ENCODE assay signal across 8 cellular contexts in the genomic region with DNA sequence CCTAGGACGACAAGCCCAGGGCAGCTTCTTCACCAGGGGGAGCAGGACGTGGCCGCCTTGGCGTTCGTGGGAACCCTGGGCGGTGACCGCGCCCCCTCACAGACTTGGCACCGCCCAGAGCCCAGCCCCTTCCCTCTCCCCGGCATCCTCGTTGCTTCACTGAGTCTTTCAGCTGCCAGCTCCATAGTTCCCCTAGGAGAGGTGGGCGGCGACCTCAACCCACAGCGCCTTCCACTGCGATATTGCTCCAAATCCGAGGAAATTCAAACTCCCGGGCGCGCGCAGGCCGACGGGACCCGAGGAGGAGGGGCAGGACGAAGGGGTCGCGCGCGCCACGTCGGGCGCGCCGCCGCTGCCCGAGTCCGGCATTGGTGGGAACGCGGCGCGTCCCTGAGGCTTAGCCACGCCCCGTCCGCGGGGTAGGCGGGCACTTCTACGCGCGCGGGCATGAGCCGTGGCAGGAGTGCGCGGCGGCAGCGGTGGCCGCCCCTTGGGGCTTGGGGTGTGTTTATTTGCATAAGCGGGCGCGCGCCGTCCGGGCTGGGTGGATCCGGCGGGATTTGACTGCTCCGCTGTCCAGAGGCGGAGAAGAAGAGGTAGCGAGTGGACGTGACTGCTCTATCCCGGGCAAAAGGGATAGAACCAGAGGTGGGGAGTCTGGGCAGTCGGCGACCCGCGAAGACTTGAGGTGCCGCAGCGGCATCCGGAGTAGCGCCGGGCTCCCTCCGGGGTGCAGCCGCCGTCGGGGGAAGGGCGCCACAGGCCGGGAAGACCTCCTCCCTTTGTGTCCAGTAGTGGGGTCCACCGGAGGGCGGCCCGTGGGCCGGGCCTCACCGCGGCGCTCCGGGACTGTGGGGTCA. TPM values are rescaled to one million over a fixed set of nuclear protein-coding genes. Genes with fewer than 3 reads are reported as not detected.
DNase-seq lines count a peak whose midpoint lies in the region; ATAC-seq, FAIRE-seq and TF ChIP-seq lines count a peak whose summit lies in the region.

A gene with protein sequence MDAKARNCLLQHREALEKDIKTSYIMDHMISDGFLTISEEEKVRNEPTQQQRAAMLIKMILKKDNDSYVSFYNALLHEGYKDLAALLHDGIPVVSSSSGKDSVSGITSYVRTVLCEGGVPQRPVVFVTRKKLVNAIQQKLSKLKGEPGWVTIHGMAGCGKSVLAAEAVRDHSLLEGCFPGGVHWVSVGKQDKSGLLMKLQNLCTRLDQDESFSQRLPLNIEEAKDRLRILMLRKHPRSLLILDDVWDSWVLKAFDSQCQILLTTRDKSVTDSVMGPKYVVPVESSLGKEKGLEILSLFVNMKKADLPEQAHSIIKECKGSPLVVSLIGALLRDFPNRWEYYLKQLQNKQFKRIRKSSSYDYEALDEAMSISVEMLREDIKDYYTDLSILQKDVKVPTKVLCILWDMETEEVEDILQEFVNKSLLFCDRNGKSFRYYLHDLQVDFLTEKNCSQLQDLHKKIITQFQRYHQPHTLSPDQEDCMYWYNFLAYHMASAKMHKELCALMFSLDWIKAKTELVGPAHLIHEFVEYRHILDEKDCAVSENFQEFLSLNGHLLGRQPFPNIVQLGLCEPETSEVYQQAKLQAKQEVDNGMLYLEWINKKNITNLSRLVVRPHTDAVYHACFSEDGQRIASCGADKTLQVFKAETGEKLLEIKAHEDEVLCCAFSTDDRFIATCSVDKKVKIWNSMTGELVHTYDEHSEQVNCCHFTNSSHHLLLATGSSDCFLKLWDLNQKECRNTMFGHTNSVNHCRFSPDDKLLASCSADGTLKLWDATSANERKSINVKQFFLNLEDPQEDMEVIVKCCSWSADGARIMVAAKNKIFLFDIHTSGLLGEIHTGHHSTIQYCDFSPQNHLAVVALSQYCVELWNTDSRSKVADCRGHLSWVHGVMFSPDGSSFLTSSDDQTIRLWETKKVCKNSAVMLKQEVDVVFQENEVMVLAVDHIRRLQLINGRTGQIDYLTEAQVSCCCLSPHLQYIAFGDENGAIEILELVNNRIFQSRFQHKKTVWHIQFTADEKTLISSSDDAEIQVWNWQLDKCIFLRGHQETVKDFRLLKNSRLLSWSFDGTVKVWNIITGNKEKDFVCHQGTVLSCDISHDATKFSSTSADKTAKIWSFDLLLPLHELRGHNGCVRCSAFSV (N-terminal part only) (plus strand): TSS at position 579 of the 860 bp plus-strand sequence. CDS start 3,070 bp downstream, outside the sequence.
A gene with protein sequence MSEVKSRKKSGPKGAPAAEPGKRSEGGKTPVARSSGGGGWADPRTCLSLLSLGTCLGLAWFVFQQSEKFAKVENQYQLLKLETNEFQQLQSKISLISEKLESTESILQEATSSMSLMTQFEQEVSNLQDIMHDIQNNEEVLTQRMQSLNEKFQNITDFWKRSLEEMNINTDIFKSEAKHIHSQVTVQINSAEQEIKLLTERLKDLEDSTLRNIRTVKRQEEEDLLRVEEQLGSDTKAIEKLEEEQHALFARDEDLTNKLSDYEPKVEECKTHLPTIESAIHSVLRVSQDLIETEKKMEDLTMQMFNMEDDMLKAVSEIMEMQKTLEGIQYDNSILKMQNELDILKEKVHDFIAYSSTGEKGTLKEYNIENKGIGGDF (minus strand): TSS at position 77 of the 860 bp plus-strand sequence. CDS start 87 bp downstream, outside the sequence.

- CTCF ChIA-PET in H1 (lab: Charles Lee; ENCODE audit: partially characterized antibody): interaction anchor here (1.4 kb wide), 2 partner anchors 9 to 13 kb away, joined by 3 read pairs; no protein-coding TSS in a partner anchor

- H3K4me3 ChIP-seq in H1 (ENCODE audit: extremely low read depth in 1 of 4, insufficient read depth in 2 of 4, low read depth in 3 of 4, low read length in 4 of 4) (peak within 1 kb of the TSS; percentile 78 to 95 (median 88)), mesenchymal stem cell (ENCODE audit: insufficient read depth in 1 of 2, low read depth in 1 of 2, low read length in 2 of 2) (peak within 1 kb of the TSS; percentile 92 to 98)

- no peak for TF ChIP-seq RAD21 in H1 (IDR thresholded peaks at IDR 0.05 in 1 of 2, conservative IDR thresholded peaks at IDR 0.05 in 1 of 2; ENCODE audit: low read depth in 2 of 2, low read length in 2 of 2)

- H3K27me3 ChIP-seq in H1 (replicated peaks in 1 of 4; ENCODE audit: control insufficient read depth in 3 of 4, extremely low read depth in 1 of 4, insufficient read depth in 3 of 4, low read length in 3 of 4): no peaks in the 10 kb centered on the region
- no peaks in the 10 kb centered on the region for H3K27me3 ChIP-seq in mesenchymal stem cell (ENCODE audit: control insufficient read depth in 1 of 2, insufficient read depth in 1 of 2, low read length in 2 of 2)

- DNase-seq in Caki2 (ENCODE audit: low read depth) (peak; percentile 97), HUDEP-2 (lab: John Stamatoyannopoulos, UW; ENCODE audit: unreplicated experiment in 76 of 76) (peak; percentile 5 to 98 (median 93)), NOMO-1 treated with dmso at 0.1 percent for 144 hours (lab: John Stamatoyannopoulos, UW; ENCODE audit: unreplicated experiment) (peak; percentile 90), H1 (ENCODE audit: low read depth in 1 of 2, low spot score in 2 of 2) (peak; percentile 79 to 97), mesenchymal stem cell (peak; percentile 96)
- DNase-seq in activated CD8-positive, alpha-beta memory T cell treated with anti-CD3 and anti-CD28 coated beads for 48 hours (ENCODE audit: low read depth in 2 of 3, low spot score in 2 of 3): peak; percentile 86 to 96 (median 96)
- peak; percentile 89 for DNase-seq in stimulated activated CD8-positive, alpha-beta memory T cell treated with anti-CD3 and anti-CD28 coated beads, Interleukin-12 subunit alpha, Interleukin-12 subunit beta, amount 100 ng/mL, for 24 hours (ENCODE audit: extremely low read depth)

- no peak within 1 kb of the TSS for H2BK12ac ChIP-seq in H1 (ENCODE audit: low read depth, low read length)
- H2BK12ac ChIP-seq in mesenchymal stem cell (ENCODE audit: low read length in 2 of 2): peak within 1 kb of the TSS; percentile 33 to 72

- WGBS in H1 (ENCODE audit: extremely low coverage in 1 of 2, insufficient coverage in 1 of 2, insufficient read length in 1 of 2, insufficient replicate concordance in 2 of 2, low coverage in 1 of 2, low lambda C conversion rate in 2 of 2, missing lambda C conversion rate in 1 of 2), 2 experiments: 2% methylated on average over 44 of the region's 91 CpGs; no CpG with 5 or more reads in 1 of the 2 experiments
- WGBS in mesenchymal stem cell: under 1% methylated on average over 88 of the region's 91 CpGs

- peaks cover 0 to 16% of the 10 kb centered on the region in 2 experiments; a peak in 2 of 4 replicates for H3K79me2 ChIP-seq in H1 (ENCODE audit: control insufficient read depth in 1 of 2, insufficient read depth in 2 of 2, low read length in 2 of 2)

- peaks cover 0 to 2% of the 10 kb centered on the region in 2 experiments for H4K20me1 ChIP-seq in H1 (replicated peaks in 1 of 2; ENCODE audit: control insufficient read depth in 1 of 2, insufficient read depth in 2 of 2, low read length in 2 of 2)

- H2BK15ac ChIP-seq in H1 (ENCODE audit: low read length): no peak within 1 kb of the TSS
- peak within 1 kb of the TSS; percentile 9 for H2BK15ac ChIP-seq in mesenchymal stem cell (ENCODE audit: low read depth, poor library complexity, severe bottlenecking)

- no peaks in the 10 kb centered on the region for H3K9me3 ChIP-seq in H1 (ENCODE audit: insufficient read depth in 2 of 2, low read depth in 1 of 2, low read length in 1 of 2)
- H3K9me3 ChIP-seq in mesenchymal stem cell (ENCODE audit: control insufficient read depth, low read length): no peaks in the 10 kb centered on the region

- H3K14ac ChIP-seq in H1 (ENCODE audit: insufficient read length): no peak within 1 kb of the TSS
- peak within 1 kb of the TSS in 1 of 2 experiments; percentile 98 for H3K14ac ChIP-seq in mesenchymal stem cell (ENCODE audit: low read length in 2 of 2)

- H2BK120ac ChIP-seq in H1 (replicated peaks; ENCODE audit: low read depth, low read length): no peak within 1 kb of the TSS
- H2BK120ac ChIP-seq in mesenchymal stem cell (ENCODE audit: low read depth, low read length): peak within 1 kb of the TSS; percentile 76

- TF ChIP-seq CTCF in H1 (IDR thresholded peaks at IDR 0.05; ENCODE audit: control extremely low read depth in 1 of 3, insufficient read depth in 1 of 3, low read depth in 1 of 3, low read length in 3 of 3): no peak

- H4K91ac ChIP-seq in H1 (replicated peaks; ENCODE audit: insufficient read length, low read length) (no peak within 1 kb of the TSS), mesenchymal stem cell (ENCODE audit: low read length) (peak within 1 kb of the TSS; percentile 35)

- TF ChIP-seq POLR2A in H1 (IDR thresholded peaks at IDR 0.05; ENCODE audit: control extremely low read depth in 1 of 2, low read depth in 2 of 2, low read length in 2 of 2): 0 out of 3 replicates have a peak, but pooled peaks of 1 of the 2 experiments have one; percentile 14

- H3K23me2 ChIP-seq in H1 (ENCODE audit: low read depth, low read length): peaks cover 8% of the 10 kb centered on the region

- H3K36me3 ChIP-seq in H1 (ENCODE audit: control insufficient read depth in 2 of 4, insufficient read depth in 4 of 4, low read length in 3 of 4) (peaks cover 3 to 10% (median 5%) of the 10 kb centered on the region in 4 experiments; a peak in 7 of 8 replicates), mesenchymal stem cell (ENCODE audit: control insufficient read depth in 1 of 2, insufficient read depth in 2 of 2, low read depth in 1 of 2, low read length in 2 of 2) (peaks cover 3 to 18% of the 10 kb centered on the region in 2 experiments)

- in situ Hi-C loops in Caki2 (cut with HindIII; ENCODE audit: low pct_unique_long_range_greater_than_20kb, low sequenced_read_pairs): no loop called here

- H3K4me2 ChIP-seq in H1 (ENCODE audit: insufficient read depth in 1 of 2, low read depth in 2 of 2, low read length in 2 of 2) (peak within 1 kb of the TSS; percentile 73 to 92), mesenchymal stem cell (ENCODE audit: low read length, poor library complexity, severe bottlenecking) (peak within 1 kb of the TSS; percentile 86)

- H3K4ac ChIP-seq in H1 (replicated peaks; ENCODE audit: insufficient read length, low read depth, low read length): peak within 1 kb of the TSS; percentile 48
- peak within 1 kb of the TSS; percentile 24 to 94 for H3K4ac ChIP-seq in mesenchymal stem cell (ENCODE audit: low read depth in 1 of 2, low read length in 2 of 2)

- FAIRE-seq in H1 (lab: Jason Lieb, UNC): no peak

- H3K79me1 ChIP-seq in H1 (ENCODE audit: low read depth, low read length): no peaks in the 10 kb centered on the region; the same call in 1 of the 2 replicates
- peaks cover 4% of the 10 kb centered on the region for H3K79me1 ChIP-seq in mesenchymal stem cell (replicated peaks; ENCODE audit: low read length, poor library complexity, severe bottlenecking)

- peak within 1 kb of the TSS; percentile 77 for H3K56ac ChIP-seq in H1 (replicated peaks; ENCODE audit: insufficient read length, low read depth, low read length)

- POLR2A ChIA-PET in H1 (lab: Charles Lee; ENCODE audit: partially characterized antibody): interaction anchor here (0.6 to 1.7 kb wide), 8 partner anchors 8 to 132 kb away, joined by 3 to 7 read pairs (median 4); a partner anchor contains a TSS

- H3K23ac ChIP-seq in H1 (ENCODE audit: insufficient read length): no peak within 1 kb of the TSS
- peak within 1 kb of the TSS in 1 of 2 experiments; percentile 89 for H3K23ac ChIP-seq in mesenchymal stem cell (ENCODE audit: low read length in 2 of 2)

- H3K4me1 ChIP-seq in H1 (replicated peaks in 1 of 4; ENCODE audit: control insufficient read depth in 3 of 4, insufficient read depth in 4 of 4, low read length in 3 of 4) (no peaks in the 10 kb centered on the region; a peak in 1 of 7 replicates), mesenchymal stem cell (ENCODE audit: control insufficient read depth, insufficient read depth, low read depth, low read length) (peaks cover 3% of the 10 kb centered on the region)

- H3K27ac ChIP-seq in H1 (ENCODE audit: low read depth, low read length) (peak within 1 kb of the TSS; percentile 15; the same call in 1 of the 2 replicates), mesenchymal stem cell (ENCODE audit: low read length, poor library complexity, severe bottlenecking) (peak within 1 kb of the TSS; percentile 90)

- no peak within 1 kb of the TSS for H2BK20ac ChIP-seq in H1 (ENCODE audit: low read length)

- H3K9ac ChIP-seq in H1 (replicated peaks in 1 of 4; ENCODE audit: extremely low read depth in 1 of 4, low read depth in 3 of 4, low read length in 3 of 4) (peak within 1 kb of the TSS; percentile 62 to 86 (median 76); a peak in 6 of 7 replicates), mesenchymal stem cell (ENCODE audit: low read length) (peak within 1 kb of the TSS; percentile 95)

- H4K8ac ChIP-seq in H1 (ENCODE audit: extremely low read depth, insufficient read depth, low read length) (peak within 1 kb of the TSS; percentile 76; the same call in 1 of the 2 replicates), mesenchymal stem cell (ENCODE audit: low read length) (peak within 1 kb of the TSS; percentile 38)

- peak within 1 kb of the TSS; percentile 78; the same call in 1 of the 2 replicates for H2BK5ac ChIP-seq in H1 (ENCODE audit: low read depth, low read length)
- peak within 1 kb of the TSS; percentile 92 for H2BK5ac ChIP-seq in mesenchymal stem cell (ENCODE audit: low read depth, low read length, poor library complexity, severe bottlenecking)

- H4K5ac ChIP-seq in H1 (ENCODE audit: insufficient read length, low read depth, low read length): peak within 1 kb of the TSS; percentile 59

- H2AK5ac ChIP-seq in H1 (ENCODE audit: low read depth, low read length) (no peak within 1 kb of the TSS), mesenchymal stem cell (ENCODE audit: low read length, severe bottlenecking) (no peak within 1 kb of the TSS)

- H3K18ac ChIP-seq in H1 (ENCODE audit: extremely low read depth, low read length) (peak within 1 kb of the TSS; percentile 96), mesenchymal stem cell (ENCODE audit: low read depth in 1 of 2, low read length in 2 of 2) (peak within 1 kb of the TSS; percentile 34 to 95)

- H2AFZ ChIP-seq in H1 (ENCODE audit: low read length): peak within 1 kb of the TSS; percentile 72
- H2AFZ ChIP-seq in mesenchymal stem cell (ENCODE audit: low read depth, low read length): peak within 1 kb of the TSS; percentile 96

- peak; percentile 85 for ATAC-seq in GM21390 (IDR thresholded peaks at IDR 0.05; ENCODE audit: unreplicated experiment)

- TF ChIP-seq EP300 in H1 (IDR thresholded peaks at IDR 0.05; ENCODE audit: borderline replicate concordance in 1 of 2, low read depth in 2 of 2, low read length in 2 of 2): no peak

RNA-seq across cellular contexts. Expression of the first gene that starts in this region (rescaled TPM):
- total RNA-seq in Caki2 (2014; rRNA removed; shearing (Covaris generic); ENCODE audit: low replicate concordance): 15.2 and 43.6 TPM in 2 replicates
- total RNA-seq in H1 (2021; fragmentation: NEBNext Ultra II Directional; extraction: Animal tissue kit (Norgen Biotek cat#: 25700)): 21.0 and 22.6 TPM in 2 replicates
- polyA plus RNA-seq in H1 (2011; rRNA removed): 4.3 and 4.7 TPM in 2 replicates
- 6.6 TPM for polyA plus RNA-seq in H1 (2011; cell fraction: cytosol; rRNA removed)
- polyA plus RNA-seq in H1 (2011; cell fraction: nucleus; rRNA removed): 5.2 TPM
- polyA plus RNA-seq in H1 (2012, experiment 1 of 2): 4.7 to 12.4 TPM (median 7.9 TPM) in 4 replicates
- 1.1 TPM for polyA plus RNA-seq in H1 (2012, experiment 2 of 2)
- polyA plus RNA-seq in H1 (2013, experiment 1 of 2): 7.8 TPM
- 6.4 TPM for polyA plus RNA-seq in H1 (2013, experiment 2 of 2)
- polyA minus RNA-seq in H1 (2011; rRNA and poly(A)+ RNA removed): 10.2 and 15.1 TPM in 2 replicates
- 11.2 TPM for polyA minus RNA-seq in H1 (2011; cell fraction: cytosol; rRNA and poly(A)+ RNA removed)
- polyA minus RNA-seq in H1 (2011; cell fraction: nucleus; rRNA and poly(A)+ RNA removed): 13.9 TPM
- polyA plus RNA-seq in mesenchymal stem cell (2013, experiment 1 of 2): 11.0 TPM
- 10.8 TPM for polyA plus RNA-seq in mesenchymal stem cell (2013, experiment 2 of 2)

RNA-seq across cellular contexts. Expression of the second gene that starts in this region (rescaled TPM):
- total RNA-seq in Caki2 (2014; rRNA removed; shearing (Covaris generic); ENCODE audit: low replicate concordance): 68.6 and 69.9 TPM in 2 replicates
- total RNA-seq in H1 (2021; fragmentation: NEBNext Ultra II Directional; extraction: Animal tissue kit (Norgen Biotek cat#: 25700)): 10.4 and 12.4 TPM in 2 replicates
- polyA plus RNA-seq in H1 (2011; rRNA removed): 2.2 and 2.7 TPM in 2 replicates
- 4.9 TPM for polyA plus RNA-seq in H1 (2011; cell fraction: cytosol; rRNA removed)
- polyA plus RNA-seq in H1 (2011; cell fraction: nucleus; rRNA removed): 3.0 TPM
- 5.0 to 9.6 TPM (median 5.4 TPM) in 4 replicates for polyA plus RNA-seq in H1 (2012, experiment 1 of 2)
- polyA plus RNA-seq in H1 (2012, experiment 2 of 2): 1.3 TPM
- polyA plus RNA-seq in H1 (2013, experiment 1 of 2): 24.0 TPM
- 26.4 TPM for polyA plus RNA-seq in H1 (2013, experiment 2 of 2)
- polyA minus RNA-seq in H1 (2011; rRNA and poly(A)+ RNA removed): 0.98 and 1.3 TPM in 2 replicates
- polyA minus RNA-seq in H1 (2011; cell fraction: cytosol; rRNA and poly(A)+ RNA removed): 2.8 TPM
- 4.1 TPM for polyA minus RNA-seq in H1 (2011; cell fraction: nucleus; rRNA and poly(A)+ RNA removed)
- 126 TPM for polyA plus RNA-seq in mesenchymal stem cell (2013, experiment 1 of 2)
- 130 TPM for polyA plus RNA-seq in mesenchymal stem cell (2013, experiment 2 of 2)

Comparison
In these comparisons a context has a peak if more than half of its experiments do, and no peak if none do; other contexts are left out.
1. Peak in every context shown above with its lines: DNase-seq, ATAC-seq, H3K4me3 ChIP-seq and H3K27ac ChIP-seq.